Comparison of ENCODE assay signal across 34 cellular contexts in genomic region chr5:35161637-35162248, GRCh38.
DNase-seq lines count a peak whose midpoint lies in the region; ATAC-seq and TF ChIP-seq lines count a peak whose summit lies in the region.
"Had no signal": no experiment of that assay in that cellular context is flagged by ENCODE, and none has a peak within 500 bp of the region (broad histone marks: within the 10 kb centered on the region; RNA-seq: fewer than 3 reads in every experiment).

No MANE protein-coding gene starts in this region.

- 63 to 68% methylated on average over 5 to 7 of the region's 7 CpGs for WGBS in transverse colon (ENCODE audit: low coverage in 1 of 2), 2 donors

- in situ Hi-C loops in gastrocnemius medialis (cut with MboI; ENCODE audit: low sequenced_read_pairs in 4 of 4): no loop called here
- in situ Hi-C loops in transverse colon (cut with MboI; ENCODE audit: low pct_ligation_motif_present in 1 of 4, low pct_unique_long_range_greater_than_20kb in 1 of 4, low sequenced_read_pairs in 3 of 4): no loop called here

- TF ChIP-seq EP300 in transverse colon (IDR thresholded peaks at IDR 0.05; ENCODE audit: low read depth): no peak

- no peak for TF ChIP-seq CTCF in gastrocnemius medialis (IDR thresholded peaks at IDR 0.05 in 4 of 5, conservative IDR thresholded peaks at IDR 0.05 in 1 of 5)
- no peak for TF ChIP-seq CTCF in transverse colon (IDR thresholded peaks at IDR 0.05)

- TF ChIP-seq POLR2A in gastrocnemius medialis (IDR thresholded peaks at IDR 0.05) (no peak), transverse colon (IDR thresholded peaks at IDR 0.05) (no peak)

- no peaks in the 10 kb centered on the region for H3K36me3 ChIP-seq in gastrocnemius medialis
- no peaks in the 10 kb centered on the region for H3K36me3 ChIP-seq in transverse colon
- H3K36me3 ChIP-seq: heart right ventricle, ovary had no signal

- H3K4me1 ChIP-seq in gastrocnemius medialis (no peaks in the 10 kb centered on the region), transverse colon (peaks cover 0 to 32% (median 16%) of the 10 kb centered on the region in 4 donors)

- H3K27me3 ChIP-seq in layer of hippocampus (ENCODE audit: control insufficient read depth, insufficient read depth, low read length): no peaks in the 10 kb centered on the region
- H3K27me3 ChIP-seq in gastrocnemius medialis: no peaks in the 10 kb centered on the region
- no peaks in the 10 kb centered on the region for H3K27me3 ChIP-seq in transverse colon
- H3K27me3 ChIP-seq: heart right ventricle, ovary had no signal

- H3K4me3 ChIP-seq in gastrocnemius medialis (no peak overlapping the region), transverse colon (no peak overlapping the region)
- H3K4me3 ChIP-seq: GM23338, heart right ventricle, ovary, PC-9, smooth muscle cell had no signal

- ATAC-seq in left ventricle myocardium superior (peak; percentile 24), Right ventricle myocardium inferior (no peak), gastrocnemius medialis (peak; percentile 27 to 49), HG03565 (IDR thresholded peaks at IDR 0.05; ENCODE audit: unreplicated experiment) (no peak), GM21390 (IDR thresholded peaks at IDR 0.05; ENCODE audit: unreplicated experiment) (no peak)
- ATAC-seq: activated CD4-positive, CD25-positive, alpha-beta regulatory T cell treated with anti-CD3 and anti-CD28 coated beads, Interleukin-2, amount 50 U/mL, for 24 hours; activated CD8-positive, alpha-beta memory T cell treated with anti-CD3 and anti-CD28 coated beads, Interleukin-2, amount 10 ng/mL, durations not matched to agents 7 days and 5 days; activated T-cell treated with anti-CD3 and anti-CD28 coated beads, Interleukin-2, amount 50 U/mL, for 4 hours; GM23338; heart right ventricle; SK-N-SH treated with all-trans-retinoic acid at 6 μM for 48 hours had no signal

- H3K27ac ChIP-seq in layer of hippocampus (ENCODE audit: low read depth, low read length) (peak overlapping the region; percentile 49), gastrocnemius medialis (no peak overlapping the region), transverse colon (no peak overlapping the region)
- H3K27ac ChIP-seq: 22Rv1, epithelial cell of prostate, heart right ventricle, PC-9 had no signal

- DNase-seq in left ventricle myocardium superior (no peak), Right ventricle myocardium inferior (ENCODE audit: missing footprints) (no peak), gastrocnemius medialis (peak in 1 of 2 donors; percentile 12), transverse colon (no peak), OCI-M2 (lab: John Stamatoyannopoulos, UW; ENCODE audit: unreplicated experiment) (no peak)
- DNase-seq: activated CD4-positive, alpha-beta T cell treated with anti-CD3 and anti-CD28 coated beads, Interleukin-2, amount 50 U/mL, for 4 hours; activated CD8-positive, alpha-beta memory T cell treated with anti-CD3 and anti-CD28 coated beads, Interleukin-2, amount 10 ng/mL, durations not matched to agents 7 days and 5 days; activated gamma-delta T cell treated with Interleukin-2 at 50 U/mL for 16 hours; activated T-cell treated with anti-CD3 and anti-CD28 coated beads, Interleukin-2, amount 50 U/mL, for 4 hours; Caco-2; caudate nucleus; cortex of kidney; DMS79; effector memory CD4-positive, alpha-beta T cell; heart right ventricle; KBM-7; MM.1S; NCI-H1930; NCI-H524 treated with DMSO at 0.1 percent for 48 hours; ovary; PC-9; retina; Right ventricle myocardium superior; stimulated activated naive CD4-positive, alpha-beta T cell treated with Interleukin-2 at 50 U/mL for 16 hours; T-helper 2 cell had no signal

- H3K9me3 ChIP-seq in gastrocnemius medialis (no peaks in the 10 kb centered on the region), transverse colon (no peaks in the 10 kb centered on the region)
- H3K9me3 ChIP-seq: Caco-2, ovary had no signal

- intact Hi-C loops in left ventricle myocardium superior (cut with micrococcal nuclease) (no loop called here), Right ventricle myocardium inferior (cut with DNase I) (no loop called here), gastrocnemius medialis (cut with DNase I; ENCODE audit: low total_unique reads) (no loop called here), transverse colon (cut with DNase I; ENCODE audit: low total_unique reads) (no loop called here)

Comparison
In these comparisons a context has a peak if more than half of its experiments do, and no peak if none do; other contexts are left out.
1. ATAC-seq: peak in left ventricle myocardium superior (single experiment) and gastrocnemius medialis (2 of 2); none in Right ventricle myocardium inferior (single experiment), HG03565 (single experiment) and GM21390 (single experiment).